Comparison of ENCODE assay signal across 27 cellular contexts in genomic region chr9:122950263-122950662, GRCh38.
"Had no signal": no experiment of that assay in that cellular context is flagged by ENCODE, and none has a peak within 500 bp of the region (broad histone marks: within the 10 kb centered on the region; RNA-seq: fewer than 3 reads in every experiment).

No MANE protein-coding gene starts in this region.

- H3K4me3 Mint-ChIP-seq: activated naive CD4-positive, alpha-beta T cell treated with anti-CD3 and anti-CD28 coated beads, Interleukin-2, amount 10 ng/mL, durations not matched to agents 7 days and 5 days; activated naive CD8-positive, alpha-beta T cell treated with anti-CD3 and anti-CD28 coated beads, Interleukin-2, amount 10 ng/mL, durations not matched to agents 7 days and 5 days; activated T-helper 1 cell treated with anti-CD3 and anti-CD28 coated beads, Interleukin-12 subunit alpha, Interleukin-12 subunit beta, Interleukin-2, Interleukin-4 antibody, amounts not matched to agents 30 ng/mL and 10 ng/mL and 1 ng/mL, durations not matched to agents 14 hours and 24 hours and 36 hours; effector memory CD8-positive, alpha-beta T cell; natural killer cell treated with Interleukin-12 subunit alpha and Interleukin-12 subunit beta and Interleukin-15 and Interleukin-18, amount 100 ng/mL, for 72 hours had no signal

- FAIRE-seq: endothelial cell of umbilical vein had no signal

- H3K36me3 ChIP-seq: ascending aorta, gastroesophageal sphincter, left ventricle myocardium inferior, thoracic aorta, upper lobe of left lung, vagina had no signal

- H3K9me3 ChIP-seq: ascending aorta, gastroesophageal sphincter, heart left ventricle, left ventricle myocardium inferior, thoracic aorta, upper lobe of left lung, vagina had no signal

- H3K27ac ChIP-seq: ascending aorta, coronary artery, heart left ventricle, left ventricle myocardium inferior, thoracic aorta, upper lobe of left lung, vagina had no signal

- ATAC-seq: effector memory CD8-positive, alpha-beta T cell; gastroesophageal sphincter; natural killer cell treated with Interleukin-12 subunit alpha and Interleukin-12 subunit beta and Interleukin-15 and Interleukin-18, amount 100 ng/mL, for 72 hours; stimulated activated naive CD8-positive, alpha-beta T cell treated with anti-CD3 and anti-CD28 coated beads, Interleukin-15, Interleukin-2, amounts not matched to agents 100 U/mL and 50 U/mL, for 24 hours had no signal

- H3K27me3 Mint-ChIP-seq: activated naive CD4-positive, alpha-beta T cell treated with anti-CD3 and anti-CD28 coated beads, Interleukin-2, amount 10 ng/mL, durations not matched to agents 7 days and 5 days; activated naive CD8-positive, alpha-beta T cell treated with anti-CD3 and anti-CD28 coated beads, Interleukin-2, amount 10 ng/mL, durations not matched to agents 7 days and 5 days; brain; effector memory CD8-positive, alpha-beta T cell; natural killer cell treated with Interleukin-12 subunit alpha and Interleukin-12 subunit beta and Interleukin-15 and Interleukin-18, amount 100 ng/mL, for 72 hours had no signal

- H3K4me3 ChIP-seq: ascending aorta, coronary artery, gastroesophageal sphincter, heart left ventricle, left ventricle myocardium inferior, lung, thoracic aorta, upper lobe of left lung, vagina had no signal

- H3K27ac Mint-ChIP-seq: activated naive CD4-positive, alpha-beta T cell treated with anti-CD3 and anti-CD28 coated beads, Interleukin-2, amount 10 ng/mL, durations not matched to agents 7 days and 5 days; activated naive CD8-positive, alpha-beta T cell treated with anti-CD3 and anti-CD28 coated beads, Interleukin-2, amount 10 ng/mL, durations not matched to agents 7 days and 5 days; activated T-helper 1 cell treated with anti-CD3 and anti-CD28 coated beads, Interleukin-12 subunit alpha, Interleukin-12 subunit beta, Interleukin-2, Interleukin-4 antibody, amounts not matched to agents 30 ng/mL and 10 ng/mL and 1 ng/mL, durations not matched to agents 14 hours and 24 hours and 36 hours; effector memory CD8-positive, alpha-beta T cell; natural killer cell treated with Interleukin-12 subunit alpha and Interleukin-12 subunit beta and Interleukin-15 and Interleukin-18, amount 100 ng/mL, for 72 hours had no signal

- H3K36me3 Mint-ChIP-seq: natural killer cell treated with Interleukin-12 subunit alpha and Interleukin-12 subunit beta and Interleukin-15 and Interleukin-18, amount 100 ng/mL, for 72 hours had no signal

- DNase-seq: activated CD4-positive, alpha-beta T cell treated with anti-CD3 and anti-CD28 coated beads for 4 hours; activated CD4-positive, alpha-beta T cell treated with anti-CD3 and anti-CD28 coated beads, Interleukin-2, amount 50 U/mL, for 4 hours; activated gamma-delta T cell; activated naive CD4-positive, alpha-beta T cell treated with anti-CD3 and anti-CD28 coated beads, Interleukin-2, amount 10 ng/mL, durations not matched to agents 7 days and 5 days; activated naive CD8-positive, alpha-beta T cell treated with anti-CD3 and anti-CD28 coated beads, Interleukin-2, amount 10 ng/mL, durations not matched to agents 7 days and 5 days; activated T-cell treated with anti-CD3 and anti-CD28 coated beads for 4 hours; effector memory CD8-positive, alpha-beta T cell; heart left ventricle; hypothalamus; kidney glomerular epithelial cell; left ventricle myocardium inferior; mesendoderm; right cardiac atrium; stimulated activated CD4-positive, alpha-beta T cell treated with anti-CD3 and anti-CD28 coated beads, Interleukin-2, amount 100 ng/mL, for 48 hours; stimulated activated naive CD8-positive, alpha-beta T cell treated with anti-CD3 and anti-CD28 coated beads, Interleukin-15, Interleukin-2, amounts not matched to agents 100 U/mL and 50 U/mL, for 24 hours; T-helper 1 cell; upper lobe of left lung had no signal

- H3K27me3 ChIP-seq: ascending aorta, gastroesophageal sphincter, heart left ventricle, upper lobe of left lung, vagina had no signal
